ENCODE assay signal across 10 cellular contexts in genomic region chr6:42454428-42454791, GRCh38. TPM values are rescaled to one million over a fixed set of nuclear protein-coding genes. Genes with fewer than 3 reads are reported as not detected.
A peak's percentile ranks its signal among the peaks of the same experiment; 100 is the strongest.
DNase-seq lines count a peak whose midpoint lies in the region; ATAC-seq and TF ChIP-seq lines count a peak whose summit lies in the region.
"Had no signal": no experiment of that assay in that cellular context is flagged by ENCODE, and none has a peak within 500 bp of the region (broad histone marks: within the 10 kb centered on the region; RNA-seq: fewer than 3 reads in every experiment).

No MANE protein-coding gene starts in this region.

- POLR2A ChIA-PET in CD8-positive, alpha-beta T cell (lab: Charles Lee): interaction anchor here (1.0 to 8.1 kb wide), 5 partner anchors 16 to 175 kb away, joined by 3 to 115 read pairs (median 14); no protein-coding TSS in a partner anchor

- no peaks in the 10 kb centered on the region for H3K27me3 ChIP-seq in CD8-positive, alpha-beta T cell (ENCODE audit: insufficient read depth, low read length)

- no peaks in the 10 kb centered on the region for H3K9me3 Mint-ChIP-seq in CD8-positive, alpha-beta T cell
- H3K9me3 Mint-ChIP-seq in endothelial cell (ENCODE audit: unreplicated experiment) (no peaks in the 10 kb centered on the region), nephron progenitor cell (no peaks in the 10 kb centered on the region)

- TF ChIP-seq CTCF in CD8-positive, alpha-beta T cell (IDR thresholded peaks at IDR 0.05): no peak
- TF ChIP-seq CTCF in endothelial cell (IDR thresholded peaks at IDR 0.05; ENCODE audit: unreplicated experiment): no peak
- TF ChIP-seq CTCF in nephron progenitor cell (IDR thresholded peaks at IDR 0.05): no peak

- peak overlapping the region; percentile 83 for H3K27ac Mint-ChIP-seq in CD8-positive, alpha-beta T cell
- H3K27ac Mint-ChIP-seq in endothelial cell (ENCODE audit: unreplicated experiment): peak overlapping the region; percentile 57
- H3K27ac Mint-ChIP-seq in nephron progenitor cell: no peak overlapping the region

- H3K4me3 Mint-ChIP-seq in CD8-positive, alpha-beta T cell: peak overlapping the region; percentile 100
- H3K4me3 Mint-ChIP-seq in endothelial cell (ENCODE audit: unreplicated experiment) (peak overlapping the region; percentile 86), nephron progenitor cell (peak overlapping the region; percentile 81)

- H3K27ac ChIP-seq in CD8-positive, alpha-beta T cell (ENCODE audit: low read depth, low read length): no peak overlapping the region

- H3K27me3 Mint-ChIP-seq in CD8-positive, alpha-beta T cell (ENCODE audit: low read depth): no peaks in the 10 kb centered on the region
- H3K27me3 Mint-ChIP-seq in endothelial cell (ENCODE audit: unreplicated experiment) (peaks cover 15% of the 10 kb centered on the region), nephron progenitor cell (ENCODE audit: low read depth, poor library complexity) (peaks cover 76% of the 10 kb centered on the region)

- H3K4me3 ChIP-seq in CD8-positive, alpha-beta T cell (ENCODE audit: low read depth, low read length): no peak overlapping the region

- peaks cover 14% of the 10 kb centered on the region for H3K36me3 Mint-ChIP-seq in CD8-positive, alpha-beta T cell
- no peaks in the 10 kb centered on the region for H3K36me3 Mint-ChIP-seq in endothelial cell (ENCODE audit: low read depth, unreplicated experiment)
- no peaks in the 10 kb centered on the region for H3K36me3 Mint-ChIP-seq in nephron progenitor cell (ENCODE audit: low read depth)

- H3K4me1 Mint-ChIP-seq in CD8-positive, alpha-beta T cell (ENCODE audit: low read depth): peaks cover 20% of the 10 kb centered on the region
- H3K4me1 Mint-ChIP-seq in endothelial cell (ENCODE audit: unreplicated experiment): peaks cover 21% of the 10 kb centered on the region
- H3K4me1 Mint-ChIP-seq in nephron progenitor cell: peaks cover 31% of the 10 kb centered on the region

- no peak for DNase-seq in CD8-positive, alpha-beta T cell
- peak; percentile 66 for DNase-seq in NCI-H69 (lab: John Stamatoyannopoulos, UW)
- peak; percentile 21 for DNase-seq in endothelial cell (ENCODE audit: low spot score)
- peak; percentile 40 for DNase-seq in nephron progenitor cell
- DNase-seq in central memory CD4-positive, alpha-beta T cell: no peak
- no peak for DNase-seq in nucleus accumbens (lab: John Stamatoyannopoulos, UW)
- no peak for DNase-seq in GM19238 (ENCODE audit: insufficient read length, low spot score)
- DNase-seq: SHP77 treated with DMSO at 0.1 percent for 48 hours had no signal

- no peaks in the 10 kb centered on the region for H3K9me3 ChIP-seq in CD8-positive, alpha-beta T cell (ENCODE audit: low read length)

- H3K36me3 ChIP-seq in CD8-positive, alpha-beta T cell (ENCODE audit: insufficient read depth, low read length): no peaks in the 10 kb centered on the region

- CTCF ChIA-PET in CD8-positive, alpha-beta T cell (lab: Charles Lee): interaction anchor here (1.1 to 2.9 kb wide), 5 partner anchors 11 to 193 kb away, joined by 3 to 19 read pairs (median 5); no protein-coding TSS in a partner anchor

- no peak for ATAC-seq in CD8-positive, alpha-beta T cell
- no peak for ATAC-seq in GM19023 (IDR thresholded peaks at IDR 0.05; ENCODE audit: unreplicated experiment)

- H3K4me1 ChIP-seq in CD8-positive, alpha-beta T cell (ENCODE audit: insufficient read depth, low read length): peaks cover 20% of the 10 kb centered on the region

- intact Hi-C loops in CD8-positive, alpha-beta T cell (cut with DNase I, micrococcal nuclease): loop anchor here (5.0 kb wide), 5 partner anchors 37 to 192 kb away; no protein-coding TSS in a partner anchor

RNA-seq across cellular contexts. Expression of gene TRERF1, which starts 2.7 kb away (rescaled TPM):
- total RNA-seq in CD8-positive, alpha-beta T cell: 10 to 100 TPM; 20.2 to 20.4 TPM
- total RNA-seq in endothelial cell (ENCODE audit: unreplicated experiment): 8.7 TPM
- total RNA-seq: dermis microvascular lymphatic vessel endothelial cell had no signal

Comparison
In these comparisons a context has a peak if more than half of its experiments do, and no peak if none do; other contexts are left out.
1. DNase-seq: peak in NCI-H69 (single experiment), endothelial cell (single experiment) and nephron progenitor cell (single experiment); none in CD8-positive, alpha-beta T cell (0 of 7), central memory CD4-positive, alpha-beta T cell (single experiment), nucleus accumbens (0 of 56) and GM19238 (single experiment).
2. Peak in every context shown above with its lines, with median percentiles within 50 percentile points of each other: H3K4me3 Mint-ChIP-seq.